ENCODE assay signal across 8 cellular contexts in the genomic region with DNA sequence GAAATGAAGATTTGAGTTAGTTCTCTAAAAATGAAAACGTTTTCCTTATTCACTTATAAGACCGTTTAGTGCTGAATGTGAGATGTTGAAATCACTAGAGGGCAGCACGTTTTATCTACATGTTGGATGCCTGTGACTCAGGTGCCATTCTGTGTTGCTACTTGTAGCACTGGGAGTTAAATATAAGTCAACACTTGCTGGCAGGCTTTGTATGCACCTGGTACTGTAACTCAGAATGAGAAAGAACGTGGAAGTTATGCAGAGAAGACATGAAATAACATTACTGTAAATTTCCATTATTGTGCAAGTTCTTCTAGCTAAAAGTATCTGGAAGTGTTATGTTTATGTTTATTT. TPM values are rescaled to one million over a fixed set of nuclear protein-coding genes. Genes with fewer than 3 reads are reported as not detected.
DNase-seq lines count a peak whose midpoint lies in the region; ATAC-seq, FAIRE-seq and TF ChIP-seq lines count a peak whose summit lies in the region.

No MANE protein-coding gene starts in this region.

- BruUV-seq in K562 (replicated peaks; lab: Mats Ljungman, UMichigan), result no TSS peak
- no TSS peak for BruUV-seq in HepG2 (replicated peaks; lab: Mats Ljungman, UMichigan)

- intact Hi-C loops in K562 (cut with micrococcal nuclease), result loop anchor here (2.0 kb wide), 2 partner anchors 75 to 289 kb away; no protein-coding TSS in a partner anchor
- intact Hi-C loops in HepG2 (cut with micrococcal nuclease; ENCODE audit: unreplicated experiment), result loop anchor here (1.0 to 5.0 kb wide), 2 partner anchors 62 to 289 kb away; a partner anchor contains a TSS

- H3K4me1 ChIP-seq in K562 (replicated peaks in 1 of 2; ENCODE audit: control insufficient read depth in 2 of 2, insufficient read depth in 2 of 2, low read length in 2 of 2) (no peaks in the 10 kb centered on the region; a peak in 1 of 5 replicates), HepG2 (ENCODE audit: insufficient read depth, low read length) (no peaks in the 10 kb centered on the region)

- no peaks in the 10 kb centered on the region for H4K20me1 ChIP-seq in K562 (replicated peaks; ENCODE audit: control insufficient read depth, insufficient read depth, low read length)
- no peaks in the 10 kb centered on the region for H4K20me1 ChIP-seq in HepG2 (ENCODE audit: insufficient read depth, low read length)

- TF ChIP-seq EP300 in K562 (IDR thresholded peaks at IDR 0.05; ENCODE audit: low read length) (no peak), HepG2 (IDR thresholded peaks at IDR 0.05; ENCODE audit: low read depth in 2 of 2, low read length in 2 of 2) (no peak), HepG2 (CRISPR knock-in tag; IDR thresholded peaks at IDR 0.05; ENCODE audit: borderline replicate concordance) (no peak)

- DNase-seq in ELF-1 (ENCODE audit: low read depth, low spot score), result peak; percentile 6
- peak; percentile 10 for DNase-seq in H54 (ENCODE audit: insufficient read length, low spot score)
- peak; percentile 13 for DNase-seq in NCI-H460 (ENCODE audit: extremely low read depth, low read depth)
- DNase-seq in K562 (ENCODE audit: extremely low read depth in 1 of 4, low spot score in 3 of 4), result peak in 1 of 4 experiments; percentile 45
- peak; percentile 44 for DNase-seq in HepG2 (ENCODE audit: low spot score)
- DNase-seq in amniotic stem cell (lab: John Stamatoyannopoulos, UW), result no peak
- DNase-seq in ureter (ENCODE audit: low spot score), result no peak

- H3K36me3 ChIP-seq in K562 (ENCODE audit: control insufficient read depth, insufficient read depth, low read length) (peaks cover 5% of the 10 kb centered on the region; the same call in 2 of the 3 replicates), HepG2 (replicated peaks in 1 of 2; ENCODE audit: control insufficient read depth in 1 of 2, insufficient read depth in 2 of 2, low read length in 2 of 2) (peaks cover 0 to 2% of the 10 kb centered on the region in 2 experiments; a peak in 1 of 5 replicates)

- H3K9me3 ChIP-seq in K562 (replicated peaks; ENCODE audit: control insufficient read depth, insufficient read depth, low read depth, low read length) (no peaks in the 10 kb centered on the region), HepG2 (ENCODE audit: low read length) (no peaks in the 10 kb centered on the region)

- peak; percentile 96 for FAIRE-seq in H54 (lab: Jason Lieb, UNC)
- FAIRE-seq in K562 (lab: Jason Lieb, UNC), result no peak
- FAIRE-seq in HepG2 (lab: Jason Lieb, UNC), result peak; percentile 48

- TF ChIP-seq RAD21 in K562 (CRISPR knock-in tag; conservative IDR thresholded peaks at IDR 0.05 in 1 of 2, IDR thresholded peaks at IDR 0.05 in 1 of 2), result peak; percentile 40 to 54
- TF ChIP-seq RAD21 in HepG2 (CRISPR knock-in tag; IDR thresholded peaks at IDR 0.05), result no peak

- TF ChIP-seq POLR2A in H54 (IDR thresholded peaks at IDR 0.05; ENCODE audit: low read depth, low read length) (no peak), K562 (conservative IDR thresholded peaks at IDR 0.05) (no peak), HepG2 (IDR thresholded peaks at IDR 0.05; ENCODE audit: insufficient read depth in 1 of 2, low read depth in 2 of 2, low read length in 2 of 2) (no peak)

- H2AFZ ChIP-seq in K562 (ENCODE audit: low read depth, low read length), result no peak overlapping the region
- no peak overlapping the region for H2AFZ ChIP-seq in HepG2 (ENCODE audit: low read length)

- peak; percentile 23 to 51 (median 23); a peak in 3 of 6 replicates for TF ChIP-seq CTCF in K562 (IDR thresholded peaks at IDR 0.05 in 2 of 3, conservative IDR thresholded peaks at IDR 0.05 in 1 of 3; ENCODE audit: insufficient read depth in 2 of 3, low read depth in 1 of 3, low read length in 3 of 3)
- TF ChIP-seq CTCF in HepG2 (CRISPR knock-in tag; IDR thresholded peaks at IDR 0.05), result peak; percentile 47

- H3K27ac ChIP-seq in K562 (ENCODE audit: extremely low read depth, low read depth, low read length), result no peak overlapping the region
- H3K27ac ChIP-seq in HepG2 (ENCODE audit: extremely low read length, insufficient read depth, low read length), result no peak overlapping the region

- H3K4me2 ChIP-seq in K562 (ENCODE audit: insufficient read depth, low read length) (no peak overlapping the region), HepG2 (ENCODE audit: low read depth, low read length) (no peak overlapping the region)

- no peaks in the 10 kb centered on the region for H3K79me2 ChIP-seq in K562 (ENCODE audit: control insufficient read depth, insufficient read depth, low read length)
- no peaks in the 10 kb centered on the region for H3K79me2 ChIP-seq in HepG2 (ENCODE audit: insufficient read depth, low read length)

- H3K27me3 ChIP-seq in K562 (ENCODE audit: control insufficient read depth in 2 of 2, insufficient read depth in 2 of 2, low read length in 2 of 2) (no peaks in the 10 kb centered on the region), HepG2 (ENCODE audit: control insufficient read depth in 1 of 2, insufficient read depth in 2 of 2, low read length in 2 of 2) (no peaks in the 10 kb centered on the region)

- H3K9me1 ChIP-seq in K562 (ENCODE audit: control insufficient read depth, insufficient read depth, low read length), result no peaks in the 10 kb centered on the region

- 20% methylated on average over 4 of the region's 4 CpGs for WGBS in K562 (ENCODE audit: insufficient coverage, low coverage, missing lambda C conversion rate)
- 45% methylated on average over 4 of the region's 4 CpGs for WGBS in HepG2 (ENCODE audit: low lambda C conversion rate)

- POLR2A ChIA-PET in K562 (lab: Yijun Ruan, JAX), result no interaction called here
- POLR2A ChIA-PET in HepG2 (lab: Yijun Ruan, JAX), result no interaction called here

- no peak overlapping the region for H3K9ac ChIP-seq in K562 (ENCODE audit: insufficient read depth in 1 of 2, low read depth in 2 of 2, low read length in 2 of 2)
- H3K9ac ChIP-seq in HepG2 (ENCODE audit: insufficient read depth, low read depth, low read length), result no peak overlapping the region

- no peak overlapping the region for H3K4me3 ChIP-seq in K562
- H3K4me3 ChIP-seq in HepG2 (replicated peaks in 1 of 3; ENCODE audit: insufficient read depth in 1 of 3, low read depth in 2 of 3, low read length in 3 of 3), result no peak overlapping the region

- ATAC-seq in K562 (peak; percentile 82), HepG2 (peak; percentile 76), HG02970 (IDR thresholded peaks at IDR 0.05; ENCODE audit: low FRiP score, unreplicated experiment) (no peak)

- in situ Hi-C loops in K562 (cut with MboI), result no loop called here
- in situ Hi-C loops in HepG2 (cut with HindIII; ENCODE audit: extremely low pct_ligation_motif_present, low pct_unique_long_range_greater_than_20kb), result no loop called here

- CTCF ChIA-PET in K562 (lab: Yijun Ruan, JAX; ENCODE audit: low intra/inter-chr PET ratio) (interaction anchor here (2.7 kb wide), 1 partner anchor 289 kb away, joined by 15 read pairs; no protein-coding TSS in a partner anchor), HepG2 (lab: Yijun Ruan, JAX; ENCODE audit: low intra/inter-chr PET ratio, low total read pairs) (interaction anchor here (0.7 to 0.8 kb wide), 2 partner anchors 74 to 289 kb away, joined by 3 read pairs; no protein-coding TSS in a partner anchor)

TF ChIP-seq in HepG2, 621 proteins besides CTCF, POLR2A, EP300 and RAD21 (continues in another document):
- TF ChIP-seq SP5 (CRISPR knock-in tag; IDR thresholded peaks at IDR 0.05; ENCODE audit: borderline replicate concordance, low read depth), result no peak

RNA-seq across cellular contexts. Expression of a gene that starts 45.9 kb away (rescaled TPM):
- 14.4 and 15.7 TPM in 2 replicates for total RNA-seq in NCI-H460 (2014; rRNA removed; shearing (Covaris generic))
- 10.3 and 10.4 TPM in 2 replicates for polyA plus RNA-seq in NCI-H460 (2014; cell fraction: nucleus; rRNA removed)
- 9.2 and 21.8 TPM in 2 replicates for total RNA-seq in K562 (2011; cell fraction: chromatin; rRNA removed; ENCODE audit: low replicate concordance)
- 5.7 and 6.7 TPM in 2 replicates for total RNA-seq in K562 (2011; cell fraction: nucleolus; rRNA removed)
- 12.9 and 23.4 TPM in 2 replicates for total RNA-seq in K562 (2011; cell fraction: nucleoplasm; rRNA removed)
- total RNA-seq in K562 (2014; rRNA removed) (1.7 and 2.9 TPM in 2 replicates), K562 (2014; rRNA removed; fragmentation: Illumina TruSeq; extraction: Trizol) (5.1 and 6.1 TPM in 2 replicates), K562 (2015; rRNA removed; fragmentation: Illumina TruSeq; extraction: Trizol) (4.5 and 5.0 TPM in 2 replicates), K562 (2021) (4.0 and 4.4 TPM in 2 replicates), HepG2 (2016; rRNA removed; fragmentation: Illumina TruSeq; extraction: Trizol) (6.6 and 6.7 TPM in 2 replicates), ureter (19.4 TPM)
- polyA plus RNA-seq in K562 (2011; rRNA removed) (3.5 and 3.6 TPM in 2 replicates), K562 (2014; fragmentation: Illumina TruSeq; extraction: Trizol) (2.4 and 2.8 TPM in 2 replicates), K562 (2014; fragmentation: Nextera tagmentation; extraction: Ambion mirVana) (1 to 10 TPM; 1.6 to 1.8 TPM), K562 (2014; rRNA removed) (2.9 and 3.1 TPM in 2 replicates), HepG2 (2011; rRNA removed) (3.4 and 3.8 TPM in 2 replicates)
- polyA plus RNA-seq in K562 (2011; cell fraction: cytosol; rRNA removed), result 0.60 and 1.3 TPM in 2 replicates
- 2.5 and 3.0 TPM in 2 replicates for polyA plus RNA-seq in K562 (2011; cell fraction: nucleus; rRNA removed)
- 1.7 and 2.4 TPM in 2 replicates for polyA plus RNA-seq in K562 (2012)
- 8.2 and 10.7 TPM in 2 replicates for polyA minus RNA-seq in K562 (2011; rRNA and poly(A)+ RNA removed)
- 1.8 and 3.1 TPM in 2 replicates for polyA minus RNA-seq in K562 (2011; cell fraction: cytosol; rRNA and poly(A)+ RNA removed)
- polyA minus RNA-seq in K562 (2011; cell fraction: nucleus; rRNA and poly(A)+ RNA removed), result 5.7 and 9.3 TPM in 2 replicates
- 9.2 and 10.6 TPM in 2 replicates for total RNA-seq in HepG2 (2016; cell fraction: cytosol; rRNA removed; fragmentation: Illumina TruSeq; extraction: Trizol; ENCODE audit: low read depth)
- total RNA-seq in HepG2 (2016; cell fraction: insoluble cytoplasmic fraction; rRNA removed; fragmentation: Illumina TruSeq; extraction: Trizol), result 6.2 and 7.2 TPM in 2 replicates
- total RNA-seq in HepG2 (2016; cell fraction: membrane; rRNA removed; fragmentation: Illumina TruSeq; extraction: Trizol), result 5.1 and 6.1 TPM in 2 replicates
- total RNA-seq in HepG2 (2016; cell fraction: nucleus; rRNA removed; fragmentation: Illumina TruSeq; extraction: Trizol), result 9.9 and 11.1 TPM in 2 replicates
- polyA plus RNA-seq in HepG2 (2011; cell fraction: cytosol; rRNA removed), result 1.4 and 2.6 TPM in 2 replicates
- polyA plus RNA-seq in HepG2 (2011; cell fraction: nucleus; rRNA removed), result 1.00 and 1.6 TPM in 2 replicates
- 5.7 and 6.3 TPM in 2 replicates for polyA plus RNA-seq in HepG2 (2012)
- 0.17 and 0.18 TPM in 2 replicates for polyA plus RNA-seq in HepG2 (2016; cell fraction: cytosol; fragmentation: Illumina TruSeq; extraction: Trizol; ENCODE audit: low read depth)
- 2.5 and 2.7 TPM in 2 replicates for polyA plus RNA-seq in HepG2 (2016; cell fraction: insoluble cytoplasmic fraction; fragmentation: Illumina TruSeq; extraction: Trizol; ENCODE audit: low read depth)
- polyA plus RNA-seq in HepG2 (2016; cell fraction: membrane; fragmentation: Illumina TruSeq; extraction: Trizol; ENCODE audit: low read depth), result 0.33 and 0.52 TPM in 2 replicates
- polyA plus RNA-seq in HepG2 (2016; cell fraction: nucleus; fragmentation: Illumina TruSeq; extraction: Trizol; ENCODE audit: insufficient read depth, low read depth), result 4.9 TPM in 2 replicates
- polyA minus RNA-seq in HepG2 (2011; rRNA and poly(A)+ RNA removed; ENCODE audit: low replicate concordance), result 6.6 and 10.1 TPM in 2 replicates
- 4.4 and 4.6 TPM in 2 replicates for polyA minus RNA-seq in HepG2 (2011; cell fraction: cytosol; rRNA and poly(A)+ RNA removed)
- polyA minus RNA-seq in HepG2 (2011; cell fraction: nucleus; rRNA and poly(A)+ RNA removed), result 10.9 and 13.8 TPM in 2 replicates

Comparison
In these comparisons a context has a peak if more than half of its experiments do, and no peak if none do; other contexts are left out.
1. DNase-seq: peak in ELF-1 (single experiment), H54 (single experiment), NCI-H460 (single experiment) and HepG2 (single experiment); none in amniotic stem cell (single experiment) and ureter (single experiment).